Comparison of ENCODE assay signal across 8 cellular contexts in the genomic region with DNA sequence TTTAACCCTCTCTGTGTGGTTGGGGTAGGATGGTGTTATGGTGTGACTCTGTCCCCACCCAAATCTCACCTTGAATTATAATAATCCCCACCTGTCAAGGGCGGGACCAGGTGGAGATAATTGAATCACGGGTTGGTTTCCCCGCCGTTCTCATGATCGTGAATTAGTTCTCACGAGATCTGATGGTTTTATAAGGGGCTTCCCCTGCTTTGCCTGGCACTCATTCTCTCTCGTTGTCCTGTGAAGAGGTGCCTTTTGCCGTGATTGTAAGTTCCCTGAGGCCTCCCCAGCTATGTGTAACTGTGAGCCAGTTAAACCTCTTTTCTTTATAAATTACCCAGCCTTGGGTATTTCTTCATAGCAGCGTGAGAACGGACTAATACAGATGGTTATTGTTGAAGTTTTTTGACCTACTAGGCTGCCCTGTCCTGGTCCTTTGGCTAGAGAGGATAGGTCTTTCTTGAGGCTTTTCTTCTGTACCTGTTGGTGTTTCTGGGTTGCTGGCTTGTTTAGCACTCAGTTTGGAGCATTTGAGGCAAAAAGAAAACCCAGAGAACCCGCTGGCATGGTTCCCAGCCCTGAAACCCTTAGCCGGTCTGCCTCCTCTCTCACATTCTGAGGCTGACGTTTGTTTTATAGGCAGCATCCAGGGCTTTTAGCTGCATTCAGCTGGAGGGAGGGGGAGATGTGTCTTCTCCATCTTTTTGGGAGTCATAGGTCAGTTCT.
DNase-seq lines count a peak whose midpoint lies in the region; ATAC-seq and TF ChIP-seq lines count a peak whose summit lies in the region.
"Had no signal": no experiment of that assay in that cellular context is flagged by ENCODE, and none has a peak within 500 bp of the region (broad histone marks: within the 10 kb centered on the region; RNA-seq: fewer than 3 reads in every experiment).

No MANE protein-coding gene starts in this region.

- no peak for TF ChIP-seq POLR2A in spleen (IDR thresholded peaks at IDR 0.05)

- 0 out of 2 replicates have a peak, but pooled peaks cover 4% of the 10 kb centered on the region for H4K20me1 ChIP-seq in MM.1S (ENCODE audit: insufficient read depth, low read length)

- no peaks in the 10 kb centered on the region for H3K36me3 ChIP-seq in MM.1S (replicated peaks; ENCODE audit: insufficient read depth, low read length)
- H3K36me3 ChIP-seq in spleen: peaks cover 0 to 8% (median 0%) of the 10 kb centered on the region in 6 donors

- H3K4me2 ChIP-seq in MM.1S (ENCODE audit: low read depth, low read length): peak overlapping the region; percentile 82

- intact Hi-C loops in dorsolateral prefrontal cortex (cut with DNase I) (no loop called here), spleen (cut with DNase I; ENCODE audit: low total_unique reads) (no loop called here)

- peaks cover 16% of the 10 kb centered on the region for H3F3A ChIP-seq in MM.1S (ENCODE audit: insufficient read depth, low read length)

- no peaks in the 10 kb centered on the region for H3K9me2 ChIP-seq in MM.1S (replicated peaks; ENCODE audit: insufficient read depth, low read length)

- H3K27me3 ChIP-seq in MM.1S (replicated peaks; ENCODE audit: insufficient read depth, low read length) (no peaks in the 10 kb centered on the region), dorsolateral prefrontal cortex (no peaks in the 10 kb centered on the region), spleen (replicated peaks in 1 of 7) (no peaks in the 10 kb centered on the region)

- H3K4me1 ChIP-seq in MM.1S (ENCODE audit: low read length): peaks cover 22% of the 10 kb centered on the region
- peaks cover 31 to 97% (median 77%) of the 10 kb centered on the region in 6 donors for H3K4me1 ChIP-seq in spleen

- DNase-seq in MM.1S (no peak), dorsolateral prefrontal cortex (peak in 4 of 10 donors; percentile 48 to 67 (median 52)), spleen (no peak), DMS114 treated with DMSO at 0.1 percent for 48 hours (lab: John Stamatoyannopoulos, UW; ENCODE audit: unreplicated experiment) (no peak)
- DNase-seq in stimulated activated CD4-positive, alpha-beta T cell treated with anti-CD3 and anti-CD28 coated beads, Interleukin-15, amount 100 ng/mL, for 24 hours: no peak
- DNase-seq: cortex of kidney had no signal

- H3K79me2 ChIP-seq in MM.1S (ENCODE audit: low read length): peaks cover 100% of the 10 kb centered on the region

- H3K9ac ChIP-seq in MM.1S (ENCODE audit: low read length): peak overlapping the region; percentile 27; the same call in 1 of the 2 replicates

- H3K4me3 ChIP-seq in MM.1S (ENCODE audit: low read length) (peak overlapping the region; percentile 38), dorsolateral prefrontal cortex (peak overlapping the region in 14 of 59 donors; percentile 1 to 33 (median 12)), spleen (peak overlapping the region in 1 of 8 donors; percentile 49)

- ATAC-seq in GM19397 (IDR thresholded peaks at IDR 0.05; ENCODE audit: unreplicated experiment) (peak; percentile 0), HG02759 (IDR thresholded peaks at IDR 0.05; ENCODE audit: unreplicated experiment) (no peak)

- H3K27ac ChIP-seq in MM.1S (ENCODE audit: low read length): peak overlapping the region; percentile 63
- peak overlapping the region in 53 of 59 donors; percentile 1 to 87 (median 65) for H3K27ac ChIP-seq in dorsolateral prefrontal cortex
- H3K27ac ChIP-seq in spleen: peak overlapping the region; percentile 52 to 84 (median 74)

- no peak for TF ChIP-seq CTCF in MM.1S (IDR thresholded peaks at IDR 0.05; ENCODE audit: low read length)
- no peak for TF ChIP-seq CTCF in dorsolateral prefrontal cortex (IDR thresholded peaks at IDR 0.05 in 54 of 56, conservative IDR thresholded peaks at IDR 0.05 in 2 of 56; ENCODE audit: low read depth in 1 of 56, partially characterized antibody in 56 of 56)
- no peak for TF ChIP-seq CTCF in spleen (IDR thresholded peaks at IDR 0.05 in 8 of 11, conservative IDR thresholded peaks at IDR 0.05 in 3 of 11)

- no peaks in the 10 kb centered on the region for H3K9me3 ChIP-seq in MM.1S (replicated peaks; ENCODE audit: insufficient read depth, low read length)
- no peaks in the 10 kb centered on the region for H3K9me3 ChIP-seq in spleen

- 48 to 64% (median 56%) methylated on average over 13 of the region's 13 CpGs for WGBS in spleen, 5 donors

- H2AFZ ChIP-seq in MM.1S (ENCODE audit: low read length): no peak overlapping the region
